Comparison of ENCODE assay signal across 8 cellular contexts in the genomic region with DNA sequence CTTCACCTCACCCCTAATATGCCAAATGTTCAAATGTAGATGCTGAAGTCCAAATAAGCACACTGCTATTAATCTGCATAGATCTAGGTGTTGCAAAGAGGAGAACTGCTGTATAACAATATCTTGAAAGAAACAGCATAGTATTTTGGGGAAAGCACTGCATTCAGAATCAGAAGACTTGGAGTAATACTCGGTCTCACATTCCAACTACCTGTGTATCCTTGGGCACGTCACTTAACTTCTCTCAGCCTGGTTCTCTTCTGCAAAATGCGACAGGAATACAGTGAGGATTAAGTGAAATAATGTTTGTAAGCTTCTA. TPM values are rescaled to one million over a fixed set of nuclear protein-coding genes. Genes with fewer than 3 reads are reported as not detected.
DNase-seq lines count a peak whose midpoint lies in the region; ATAC-seq and TF ChIP-seq lines count a peak whose summit lies in the region.

No MANE protein-coding gene starts in this region.

- peaks cover 41% of the 10 kb centered on the region for H3K79me2 ChIP-seq in smooth muscle cell (ENCODE audit: low read depth)

- DNase-seq in SJSA1 (ENCODE audit: low read depth in 1 of 2, low spot score in 2 of 2): no peak
- no peak for DNase-seq in foreskin keratinocyte
- DNase-seq in smooth muscle cell (lab: John Stamatoyannopoulos, UW; ENCODE audit: unreplicated experiment): no peak
- no peak for DNase-seq in NCI-H128 (lab: John Stamatoyannopoulos, UW; ENCODE audit: unreplicated experiment)
- no peak for DNase-seq in mesenteric fat pad (ENCODE audit: low spot score)
- DNase-seq in OCI-M2 (lab: John Stamatoyannopoulos, UW; ENCODE audit: unreplicated experiment): no peak

- H3K9ac ChIP-seq in BLaER1: peak overlapping the region; percentile 99
- H3K9ac ChIP-seq in smooth muscle cell (ENCODE audit: low read depth): peak overlapping the region; percentile 99

- ATAC-seq in GM21786 (IDR thresholded peaks at IDR 0.05; ENCODE audit: unreplicated experiment): peak; percentile 16
- peak; percentile 28 for ATAC-seq in foreskin keratinocyte

- H3K27me3 ChIP-seq in BLaER1 (no peaks in the 10 kb centered on the region), SJSA1 (replicated peaks) (no peaks in the 10 kb centered on the region), foreskin keratinocyte (no peaks in the 10 kb centered on the region), smooth muscle cell (ENCODE audit: low read depth) (no peaks in the 10 kb centered on the region)

- H4K20me1 ChIP-seq in BLaER1 (0 out of 2 replicates have a peak, but pooled peaks cover 4% of the 10 kb centered on the region), smooth muscle cell (ENCODE audit: low read depth) (peaks cover 31% of the 10 kb centered on the region)

- H2AFZ ChIP-seq in smooth muscle cell (ENCODE audit: low read depth): peak overlapping the region; percentile 100

- H3K4me2 ChIP-seq in BLaER1: peak overlapping the region; percentile 91
- H3K4me2 ChIP-seq in smooth muscle cell: peak overlapping the region; percentile 89

- H3K4me1 ChIP-seq in BLaER1: peaks cover 16% of the 10 kb centered on the region
- peaks cover 7% of the 10 kb centered on the region for H3K4me1 ChIP-seq in SJSA1 (replicated peaks)
- no peaks in the 10 kb centered on the region for H3K4me1 ChIP-seq in foreskin keratinocyte
- H3K4me1 ChIP-seq in smooth muscle cell (ENCODE audit: low read depth): peaks cover 17% of the 10 kb centered on the region

- H3K9me3 ChIP-seq in BLaER1 (no peaks in the 10 kb centered on the region), SJSA1 (replicated peaks) (no peaks in the 10 kb centered on the region), smooth muscle cell (replicated peaks; ENCODE audit: low read depth) (no peaks in the 10 kb centered on the region)

- H3K36me3 ChIP-seq in BLaER1 (peaks cover 6% of the 10 kb centered on the region; the same call in 1 of the 2 replicates), SJSA1 (peaks cover 33% of the 10 kb centered on the region), smooth muscle cell (ENCODE audit: low read depth) (no peaks in the 10 kb centered on the region)

- H3K4me3 ChIP-seq in BLaER1 (peak overlapping the region; percentile 90), SJSA1 (peak overlapping the region; percentile 93), smooth muscle cell (peak overlapping the region; percentile 95)

- 11% methylated on average over 3 of the region's 3 CpGs for WGBS in smooth muscle cell (ENCODE audit: low lambda C conversion rate)

- H3K27ac ChIP-seq in BLaER1: peak overlapping the region; percentile 99; the same call in 1 of the 2 replicates
- peak overlapping the region; percentile 99 for H3K27ac ChIP-seq in SJSA1
- peak overlapping the region; percentile 94 for H3K27ac ChIP-seq in foreskin keratinocyte
- peak overlapping the region; percentile 88 for H3K27ac ChIP-seq in smooth muscle cell (ENCODE audit: low read depth)

- H3F3A ChIP-seq in smooth muscle cell (ENCODE audit: low read depth): no peaks in the 10 kb centered on the region

- no peak for TF ChIP-seq CTCF in foreskin keratinocyte (conservative IDR thresholded peaks at IDR 0.05)
- no peak for TF ChIP-seq CTCF in smooth muscle cell (IDR thresholded peaks at IDR 0.05; ENCODE audit: borderline replicate concordance, insufficient read depth, poor library complexity, severe bottlenecking)

RNA-seq across cellular contexts. Expression of gene HMGXB4, which starts 0.3 kb away (rescaled TPM):
- total RNA-seq in SJSA1 (2014; rRNA removed; shearing (Covaris generic)): 9.5 and 24.2 TPM in 2 replicates
- total RNA-seq in foreskin keratinocyte (19.8 and 20.5 TPM in 2 replicates), smooth muscle cell (33.0 and 34.1 TPM in 2 replicates), mesenteric fat pad (14.0 TPM)
- polyA plus RNA-seq in foreskin keratinocyte (5.4 and 7.1 TPM in 2 replicates), smooth muscle cell (20.0 and 28.2 TPM in 2 replicates)

RNA-seq across cellular contexts. Expression of gene TOM1, which starts 42.7 kb away (rescaled TPM):
- total RNA-seq in SJSA1 (2014; rRNA removed; shearing (Covaris generic)): 14.9 and 16.9 TPM in 2 replicates
- total RNA-seq in foreskin keratinocyte (9.0 and 10.0 TPM in 2 replicates), smooth muscle cell (109 and 127 TPM in 2 replicates), mesenteric fat pad (83.2 TPM)
- polyA plus RNA-seq in foreskin keratinocyte (8.9 and 10.4 TPM in 2 replicates), smooth muscle cell (73.0 and 86.1 TPM in 2 replicates)
